8 cellular contexts compared by ENCODE assay signal in the genomic region with DNA sequence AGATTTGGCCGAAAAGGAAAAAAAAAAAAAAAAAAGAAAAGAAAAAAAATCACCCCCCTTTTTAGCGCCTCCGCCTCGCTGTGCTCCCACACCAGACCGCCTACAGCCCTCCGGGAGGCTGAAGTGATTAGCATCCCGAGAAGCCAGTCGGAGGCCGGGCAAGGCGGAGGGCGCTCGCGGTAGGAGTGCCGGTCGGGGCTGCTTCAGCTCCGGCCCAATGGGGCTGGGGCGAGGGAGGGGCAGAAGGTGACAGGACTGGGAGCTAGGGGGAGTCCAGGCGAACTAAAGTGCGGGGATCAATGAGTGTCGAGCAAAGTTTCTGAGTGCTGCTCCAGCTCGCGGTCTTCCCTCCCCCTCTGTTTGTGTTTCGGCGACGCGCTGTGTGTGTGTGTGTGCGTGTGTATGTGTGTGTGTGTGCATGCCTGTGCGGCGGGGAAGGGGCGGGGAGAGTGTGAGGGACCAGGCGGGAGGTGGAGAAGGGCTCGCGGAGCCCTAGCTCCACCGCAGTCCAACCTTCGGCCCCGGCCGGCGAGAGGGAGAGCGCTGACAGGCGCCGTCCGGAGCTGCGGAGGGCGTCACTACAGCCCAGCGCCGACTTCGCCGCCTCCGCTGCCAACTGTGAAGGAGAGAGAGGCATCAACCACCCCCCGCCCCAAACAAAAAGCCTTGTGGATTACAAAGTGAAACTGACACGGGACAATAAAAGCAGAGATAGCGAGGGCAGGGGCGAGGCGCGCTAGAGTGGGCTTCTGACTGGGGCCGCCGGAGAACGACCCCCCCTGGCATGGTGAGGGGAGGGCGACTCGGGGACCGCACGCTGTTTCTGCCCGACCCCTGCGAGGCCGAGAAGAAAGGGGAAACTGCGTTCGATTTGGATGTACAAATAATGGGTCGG. TPM values are rescaled to one million over a fixed set of nuclear protein-coding genes. Genes with fewer than 3 reads are reported as not detected.
DNase-seq lines count a peak whose midpoint lies in the region; ATAC-seq and TF ChIP-seq lines count a peak whose summit lies in the region.

A gene with protein sequence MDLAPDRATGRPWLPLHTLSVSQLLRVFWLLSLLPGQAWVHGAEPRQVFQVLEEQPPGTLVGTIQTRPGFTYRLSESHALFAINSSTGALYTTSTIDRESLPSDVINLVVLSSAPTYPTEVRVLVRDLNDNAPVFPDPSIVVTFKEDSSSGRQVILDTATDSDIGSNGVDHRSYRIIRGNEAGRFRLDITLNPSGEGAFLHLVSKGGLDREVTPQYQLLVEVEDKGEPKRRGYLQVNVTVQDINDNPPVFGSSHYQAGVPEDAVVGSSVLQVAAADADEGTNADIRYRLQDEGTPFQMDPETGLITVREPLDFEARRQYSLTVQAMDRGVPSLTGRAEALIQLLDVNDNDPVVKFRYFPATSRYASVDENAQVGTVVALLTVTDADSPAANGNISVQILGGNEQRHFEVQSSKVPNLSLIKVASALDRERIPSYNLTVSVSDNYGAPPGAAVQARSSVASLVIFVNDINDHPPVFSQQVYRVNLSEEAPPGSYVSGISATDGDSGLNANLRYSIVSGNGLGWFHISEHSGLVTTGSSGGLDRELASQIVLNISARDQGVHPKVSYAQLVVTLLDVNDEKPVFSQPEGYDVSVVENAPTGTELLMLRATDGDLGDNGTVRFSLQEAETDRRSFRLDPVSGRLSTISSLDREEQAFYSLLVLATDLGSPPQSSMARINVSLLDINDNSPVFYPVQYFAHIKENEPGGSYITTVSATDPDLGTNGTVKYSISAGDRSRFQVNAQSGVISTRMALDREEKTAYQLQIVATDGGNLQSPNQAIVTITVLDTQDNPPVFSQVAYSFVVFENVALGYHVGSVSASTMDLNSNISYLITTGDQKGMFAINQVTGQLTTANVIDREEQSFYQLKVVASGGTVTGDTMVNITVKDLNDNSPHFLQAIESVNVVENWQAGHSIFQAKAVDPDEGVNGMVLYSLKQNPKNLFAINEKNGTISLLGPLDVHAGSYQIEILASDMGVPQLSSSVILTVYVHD (N-terminal part only) (plus strand): TSS at position 280 of the 895 bp plus-strand sequence. CDS start 1,457 bp downstream, outside the sequence.

- H3K4me3 ChIP-seq in AG09309 (ENCODE audit: control insufficient read depth, low read depth, low read length) = peak within 1 kb of the TSS; percentile 99
- H3K4me3 ChIP-seq in endodermal cell (ENCODE audit: low read length) = peak within 1 kb of the TSS; percentile 88
- peak within 1 kb of the TSS; percentile 72 for H3K4me3 ChIP-seq in lower lobe of right lung

- H3K9me3 ChIP-seq in endodermal cell (ENCODE audit: control insufficient read depth, low read length) (no peaks in the 10 kb centered on the region), lower lobe of right lung (no peaks in the 10 kb centered on the region)

- CTCF ChIA-PET in activated B cell treated with CpG ODN at 0.5 μM for 24 hours (lab: Charles Lee) = no interaction called here

- peak within 1 kb of the TSS; percentile 90 for H3K27ac ChIP-seq in endodermal cell (ENCODE audit: low read depth, low read length)
- H3K27ac ChIP-seq in lower lobe of right lung = peak within 1 kb of the TSS; percentile 85

- intact Hi-C loops in activated B cell treated with CpG ODN at 0.5 μM for 24 hours (cut with micrococcal nuclease) = no loop called here
- intact Hi-C loops in lower lobe of right lung (cut with DNase I) = loop anchor here (10.0 kb wide), 1 partner anchor 430 kb away; no protein-coding TSS in a partner anchor

- H3K27ac Mint-ChIP-seq in activated B cell treated with CpG ODN at 0.5 μM for 24 hours = no peak within 1 kb of the TSS
- H3K27ac Mint-ChIP-seq in endodermal cell = peak within 1 kb of the TSS; percentile 86

- 0% methylated on average over 14 to 65 of the region's 68 CpGs for WGBS in endodermal cell (ENCODE audit: insufficient coverage in 1 of 2, insufficient read length in 1 of 2), 2 experiments

- peak within 1 kb of the TSS; percentile 16 for H3K9ac ChIP-seq in endodermal cell (ENCODE audit: extremely low read depth, low read length, poor library complexity, severe bottlenecking)

- H3K27me3 ChIP-seq in endodermal cell (ENCODE audit: control insufficient read depth, insufficient read depth, low read length, poor library complexity, severe bottlenecking) (peaks cover 25% of the 10 kb centered on the region), lower lobe of right lung (ENCODE audit: low read depth) (no peaks in the 10 kb centered on the region)

- H3K4me1 ChIP-seq in endodermal cell (ENCODE audit: control insufficient read depth, insufficient read depth, low read length) (peaks cover 4% of the 10 kb centered on the region), lower lobe of right lung (peaks cover 44% of the 10 kb centered on the region)

- peaks cover 42% of the 10 kb centered on the region for H3K4me1 Mint-ChIP-seq in activated B cell treated with CpG ODN at 0.5 μM for 24 hours
- H3K4me1 Mint-ChIP-seq in endodermal cell = peaks cover 17% of the 10 kb centered on the region

- POLR2A ChIA-PET in activated B cell treated with CpG ODN at 0.5 μM for 24 hours (lab: Charles Lee) = no interaction called here

- ATAC-seq in GM18868 (IDR thresholded peaks at IDR 0.05; ENCODE audit: unreplicated experiment) = peak; percentile 85
- ATAC-seq in HG03064 (IDR thresholded peaks at IDR 0.05; ENCODE audit: low read depth, unreplicated experiment) = peak; percentile 72
- ATAC-seq in activated B cell treated with CpG ODN at 0.5 μM for 24 hours (ENCODE audit: low read depth) = peak; percentile 72
- ATAC-seq in lower lobe of right lung = peak; percentile 93 to 94

- H3K9me3 Mint-ChIP-seq in activated B cell treated with CpG ODN at 0.5 μM for 24 hours (no peaks in the 10 kb centered on the region), endodermal cell (peaks cover 3% of the 10 kb centered on the region)

- H3K4me3 Mint-ChIP-seq in activated B cell treated with CpG ODN at 0.5 μM for 24 hours (peak within 1 kb of the TSS; percentile 80), endodermal cell (peak within 1 kb of the TSS; percentile 92)

- H3K27me3 Mint-ChIP-seq in activated B cell treated with CpG ODN at 0.5 μM for 24 hours = peaks cover 50% of the 10 kb centered on the region
- peaks cover 31% of the 10 kb centered on the region for H3K27me3 Mint-ChIP-seq in endodermal cell (ENCODE audit: insufficient read depth)

- no peaks in the 10 kb centered on the region for H3K36me3 ChIP-seq in endodermal cell (ENCODE audit: control insufficient read depth, insufficient read depth, low read length)
- H3K36me3 ChIP-seq in lower lobe of right lung = no peaks in the 10 kb centered on the region

- TF ChIP-seq CTCF in AG09309 (IDR thresholded peaks at IDR 0.05; ENCODE audit: control insufficient read depth, insufficient read depth, low read depth, low read length, missing control alignments) = no peak
- TF ChIP-seq CTCF in activated B cell treated with CpG ODN at 0.5 μM for 24 hours (IDR thresholded peaks at IDR 0.05) = no peak
- TF ChIP-seq CTCF in endodermal cell (conservative IDR thresholded peaks at IDR 0.05) = no peak
- TF ChIP-seq CTCF in lower lobe of right lung (IDR thresholded peaks at IDR 0.05) = no peak

- DNase-seq in AG09309 (ENCODE audit: low read depth) = peak; percentile 92
- peak; percentile 58 for DNase-seq in NCI-H2171 (lab: John Stamatoyannopoulos, UW)
- peak; percentile 26 for DNase-seq in activated B cell treated with CpG ODN at 0.5 μM for 24 hours
- peak; percentile 98 for DNase-seq in endodermal cell
- DNase-seq in lower lobe of right lung = peak; percentile 93
- peak; percentile 25 for DNase-seq in stimulated activated CD8-positive, alpha-beta memory T cell treated with anti-CD3 and anti-CD28 coated beads, Interleukin-4, amount 100 ng/mL, for 24 hours (ENCODE audit: low read depth)

- no peaks in the 10 kb centered on the region for H3K36me3 Mint-ChIP-seq in activated B cell treated with CpG ODN at 0.5 μM for 24 hours (ENCODE audit: low read depth)
- no peaks in the 10 kb centered on the region for H3K36me3 Mint-ChIP-seq in endodermal cell (ENCODE audit: low read depth)

RNA-seq across cellular contexts. Expression of the gene that starts here (rescaled TPM):
- total RNA-seq in activated B cell treated with CpG ODN at 0.5 μM for 24 hours (not detected in 2 replicates), endodermal cell (1 to 10 TPM in 1 of 2 donors, under 1 TPM in 1; 0.22 to 2.1 TPM), lower lobe of right lung (15.2 TPM)
- polyA plus RNA-seq in endodermal cell (2013, experiment 1 of 2) = 11.8 TPM
- polyA plus RNA-seq in endodermal cell (2013, experiment 2 of 2) = 11.8 TPM

Comparison
In these comparisons a context has a peak if more than half of its experiments do, and no peak if none do; other contexts are left out.
1. Peak in every context shown above with its lines: DNase-seq, ATAC-seq, H3K4me3 ChIP-seq and H3K27ac ChIP-seq.
2. Peak in DNase-seq and ATAC-seq in activated B cell treated with CpG ODN at 0.5 μM for 24 hours; RNA of the gene not detected or under 1 TPM.
3. DNase-seq: peak in every context shown above with its lines; median percentile 98 in endodermal cell; 93 in lower lobe of right lung; 92 in AG09309; 58 in NCI-H2171; 26 in activated B cell treated with CpG ODN at 0.5 μM for 24 hours; 25 in stimulated activated CD8-positive, alpha-beta memory T cell treated with anti-CD3 and anti-CD28 coated beads, Interleukin-4, amount 100 ng/mL, for 24 hours.